ENCODE assay signal across 34 cellular contexts in the genomic region with DNA sequence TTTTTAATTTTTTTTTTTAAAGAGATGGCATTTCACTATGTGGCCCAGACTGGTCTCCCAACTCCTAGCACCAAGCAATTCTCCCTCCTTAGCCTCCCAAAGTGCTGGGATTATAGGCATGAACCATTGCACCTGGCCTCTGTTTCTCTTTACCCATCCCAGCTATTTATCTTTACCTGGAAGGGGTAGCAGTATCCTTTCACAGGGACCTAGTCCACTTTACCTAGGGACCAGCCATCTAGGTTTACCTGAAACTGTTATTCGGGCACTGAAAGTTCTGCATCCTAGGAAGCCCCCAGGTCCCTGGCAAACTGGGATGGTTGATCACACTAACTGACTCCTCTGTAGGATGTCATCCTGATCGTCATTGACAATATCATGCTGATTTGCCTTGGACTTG. TPM values are rescaled to one million over a fixed set of nuclear protein-coding genes. Genes with fewer than 3 reads are reported as not detected.
"Had no signal": no experiment of that assay in that cellular context is flagged by ENCODE, and none has a peak within 500 bp of the region (broad histone marks: within the 10 kb centered on the region; RNA-seq: fewer than 3 reads in every experiment).

No MANE protein-coding gene starts in this region.

- ATAC-seq: activated CD8-positive, alpha-beta T cell treated with anti-CD3 and anti-CD28 coated beads for 36 hours; activated naive CD4-positive, alpha-beta T cell treated with anti-CD3 and anti-CD28 coated beads, Interleukin-2, amount 50 U/mL, for 72 hours; activated T-cell treated with anti-CD3 and anti-CD28 coated beads, Interleukin-2, amount 50 U/mL, for 72 hours; activated T-helper 17 cell treated with anti-CD3 and anti-CD28 coated beads, Interleukin-2, amount 50 U/mL, for 72 hours; Panc1 had no signal

- H3K27ac ChIP-seq: brain microvascular endothelial cell, SJSA1, VCaP had no signal

- H3K9me3 ChIP-seq: SJSA1, SK-N-SH had no signal

- H3K36me3 ChIP-seq: brain microvascular endothelial cell, SJSA1 had no signal

- H3K27ac Mint-ChIP-seq: activated B cell treated with CpG ODN at 0.5 μM for 24 hours; activated CD8-positive, alpha-beta T cell treated with anti-CD3 and anti-CD28 coated beads for 36 hours; activated naive CD4-positive, alpha-beta T cell treated with anti-CD3 and anti-CD28 coated beads for 36 hours; activated T-cell treated with anti-CD3 and anti-CD28 coated beads, Interleukin-2, amount 50 U/mL, for 72 hours had no signal

- H3K27me3 Mint-ChIP-seq: activated CD8-positive, alpha-beta T cell treated with anti-CD3 and anti-CD28 coated beads for 36 hours; activated T-helper 17 cell treated with anti-CD3 and anti-CD28 coated beads, Interleukin-2, amount 50 U/mL, for 72 hours had no signal

- H3K4me3 Mint-ChIP-seq: activated B cell treated with CpG ODN at 0.5 μM for 24 hours; activated CD8-positive, alpha-beta T cell treated with anti-CD3 and anti-CD28 coated beads for 36 hours; activated naive CD4-positive, alpha-beta T cell treated with anti-CD3 and anti-CD28 coated beads for 36 hours; activated T-cell treated with anti-CD3 and anti-CD28 coated beads, Interleukin-2, amount 50 U/mL, for 72 hours; activated T-helper 17 cell treated with anti-CD3 and anti-CD28 coated beads, Interleukin-2, amount 50 U/mL, for 72 hours had no signal

- H3K4me3 ChIP-seq: SJSA1 had no signal

- H3K36me3 Mint-ChIP-seq: activated naive CD4-positive, alpha-beta T cell treated with anti-CD3 and anti-CD28 coated beads, Interleukin-2, amount 50 U/mL, for 72 hours had no signal

- H3K9me3 Mint-ChIP-seq: activated B cell treated with CpG ODN at 0.5 μM for 24 hours; activated CD8-positive, alpha-beta T cell treated with anti-CD3 and anti-CD28 coated beads for 36 hours; activated naive CD4-positive, alpha-beta T cell treated with anti-CD3 and anti-CD28 coated beads for 36 hours; activated naive CD4-positive, alpha-beta T cell treated with anti-CD3 and anti-CD28 coated beads, Interleukin-2, amount 50 U/mL, for 72 hours; activated T-cell treated with anti-CD3 and anti-CD28 coated beads, Interleukin-2, amount 50 U/mL, for 72 hours; activated T-helper 17 cell treated with anti-CD3 and anti-CD28 coated beads, Interleukin-2, amount 50 U/mL, for 72 hours had no signal

- DNase-seq: activated B cell treated with CpG ODN at 0.5 μM for 24 hours; activated CD4-positive, alpha-beta T cell treated with anti-CD3 and anti-CD28 coated beads for 48 hours; activated CD4-positive, alpha-beta T cell treated with anti-CD3 and anti-CD28 coated beads, Interleukin-2, amount 50 U/mL, for 4 hours; activated CD4-positive, CD25-positive, alpha-beta regulatory T cell treated with anti-CD3 and anti-CD28 coated beads, Interleukin-2, amount 50 U/mL, for 72 hours; activated CD8-positive, alpha-beta T cell treated with anti-CD3 and anti-CD28 coated beads for 36 hours; activated gamma-delta T cell; activated naive CD4-positive, alpha-beta T cell treated with anti-CD3 and anti-CD28 coated beads for 36 hours; activated T-cell treated with anti-CD3 and anti-CD28 coated beads, Interleukin-2, amount 50 U/mL, for 1 hour; activated T-cell treated with anti-CD3 and anti-CD28 coated beads, Interleukin-2, amount 50 U/mL, for 72 hours; amniotic stem cell; aorta; brain microvascular endothelial cell; central memory CD4-positive, alpha-beta T cell; Karpas-422; KBM-7; NCI-H1048; NCI-H1105 treated with DMSO at 0.1 percent for 48 hours; NCI-H1436; NCI-H1694; NCI-H1930; NCI-H2081 treated with DMSO at 0.1 percent for 48 hours; NCI-H226; NCI-H446 treated with DMSO at 0.1 percent for 48 hours; NCI-H524; SHP77 treated with DMSO at 0.1 percent for 48 hours; SK-N-SH; T-helper 2 cell; T-helper 9 cell had no signal

- H3K27me3 ChIP-seq: brain microvascular endothelial cell, SJSA1 had no signal

RNA-seq across cellular contexts. Expression of a gene that starts 33.6 kb away (rescaled TPM):
- total RNA-seq: activated B cell treated with CpG ODN at 0.5 μM for 24 hours, RPMI7951 had no signal

RNA-seq across cellular contexts. Expression of a gene that starts 53.2 kb away (rescaled TPM):
- total RNA-seq: RPMI7951 had no signal

RNA-seq across cellular contexts. Expression of a gene that starts 56.4 kb away (rescaled TPM):
- total RNA-seq: RPMI7951, SJSA1 had no signal
